ENCODE assay signal across 28 cellular contexts in the genomic region with DNA sequence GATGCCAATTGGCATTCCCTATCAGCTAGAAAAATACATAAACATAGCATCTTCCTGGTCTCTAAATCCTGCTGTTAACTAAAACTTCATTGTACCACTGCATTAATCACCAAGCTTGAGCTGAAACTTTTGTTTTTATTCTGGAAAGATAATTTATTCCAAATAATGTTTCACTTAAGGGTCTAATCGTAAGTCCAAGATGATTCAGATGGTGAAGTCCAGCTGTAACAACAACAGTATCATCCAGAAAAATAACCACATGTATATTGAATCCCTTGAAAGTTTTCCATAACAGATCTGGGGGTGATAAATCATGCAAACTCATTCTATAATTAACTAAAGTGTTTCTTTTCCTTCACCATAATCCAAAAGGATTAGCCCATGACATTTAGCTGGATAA. TPM values are rescaled to one million over a fixed set of nuclear protein-coding genes. Genes with fewer than 3 reads are reported as not detected.
"Had no signal": no experiment of that assay in that cellular context is flagged by ENCODE, and none has a peak within 500 bp of the region (broad histone marks: within the 10 kb centered on the region; RNA-seq: fewer than 3 reads in every experiment).

No MANE protein-coding gene starts in this region.

- H3K36me3 ChIP-seq: adrenal gland, lower lobe of right lung, thoracic aorta, upper lobe of right lung had no signal

- FAIRE-seq: kidney, TTC549 had no signal

- H3K9ac ChIP-seq: parathyroid adenoma had no signal

- DNase-seq: activated CD4-positive, alpha-beta T cell treated with anti-CD3 and anti-CD28 coated beads for 1 hour; activated CD4-positive, alpha-beta T cell treated with anti-CD3 and anti-CD28 coated beads, Interleukin-2, amount 50 U/mL, for 1 hour; activated T-cell treated with anti-CD3 and anti-CD28 coated beads, Interleukin-2, amount 50 U/mL, for 1 hour; adrenal gland; effector CD4-positive, alpha-beta T cell; erythroblast; foreskin keratinocyte; kidney; lower lobe of right lung; mesendoderm; mucosa of descending colon; nephron progenitor cell; nucleus accumbens; right cardiac atrium; stimulated activated CD4-positive, alpha-beta T cell treated with anti-CD3 and anti-CD28 coated beads, Interleukin-2, amount 100 ng/mL, for 24 hours; T-helper 1 cell; upper lobe of right lung had no signal

- H3K4me1 ChIP-seq: adrenal gland, foreskin keratinocyte, lower lobe of right lung, parathyroid adenoma, upper lobe of right lung had no signal

- H3K79me2 ChIP-seq: parathyroid adenoma had no signal

- H3K36me3 Mint-ChIP-seq: activated naive CD4-positive, alpha-beta T cell treated with anti-CD3 and anti-CD28 coated beads, Interleukin-2, amount 50 U/mL, for 72 hours; brain; stimulated activated memory B cell treated with anti-CD40 and anti-IgM and Interleukin-4, amounts not matched to agents 10 μg/mL and 1 μg/mL and 100 μg/mL, for 72 hours had no signal

- H3K4me1 Mint-ChIP-seq: activated T-helper 17 cell treated with anti-CD3 and anti-CD28 coated beads, Interleukin-2, amount 50 U/mL, for 72 hours; nephron progenitor cell; stimulated activated memory B cell treated with anti-CD40 and anti-IgM and Interleukin-4, amounts not matched to agents 10 μg/mL and 1 μg/mL and 100 μg/mL, for 72 hours had no signal

- H3K27ac Mint-ChIP-seq: activated T-helper 17 cell treated with anti-CD3 and anti-CD28 coated beads, Interleukin-2, amount 50 U/mL, for 72 hours; brain; dendritic cell treated with granulocyte-macrophage colony-stimulating factor and Interleukin-4, amounts not matched to agents 40 ng/mL and 50 ng/mL, for 4 days; nephron progenitor cell; stimulated activated memory B cell treated with anti-CD40 and anti-IgM and Interleukin-4, amounts not matched to agents 10 μg/mL and 1 μg/mL and 100 μg/mL, for 72 hours had no signal

- H3K9me3 ChIP-seq: adrenal gland, lower lobe of right lung, mucosa of descending colon, thoracic aorta, upper lobe of right lung had no signal

- H3K27me3 Mint-ChIP-seq: activated T-helper 17 cell treated with anti-CD3 and anti-CD28 coated beads, Interleukin-2, amount 50 U/mL, for 72 hours had no signal

- ATAC-seq: activated naive CD4-positive, alpha-beta T cell treated with anti-CD3 and anti-CD28 coated beads, Interleukin-2, amount 50 U/mL, for 72 hours; activated T-helper 17 cell treated with anti-CD3 and anti-CD28 coated beads, Interleukin-2, amount 50 U/mL, for 72 hours; foreskin keratinocyte; left lobe of liver; lower lobe of right lung; mucosa of descending colon; right cardiac atrium; stimulated activated memory B cell treated with anti-CD40 and anti-IgM and Interleukin-4, amounts not matched to agents 10 μg/mL and 1 μg/mL and 100 μg/mL, for 72 hours; upper lobe of right lung had no signal

- H3K4me3 Mint-ChIP-seq: activated T-helper 17 cell treated with anti-CD3 and anti-CD28 coated beads, Interleukin-2, amount 50 U/mL, for 72 hours; brain; dendritic cell treated with granulocyte-macrophage colony-stimulating factor and Interleukin-4, amounts not matched to agents 40 ng/mL and 50 ng/mL, for 4 days; nephron progenitor cell; stimulated activated memory B cell treated with anti-CD40 and anti-IgM and Interleukin-4, amounts not matched to agents 10 μg/mL and 1 μg/mL and 100 μg/mL, for 72 hours had no signal

- H3K27ac ChIP-seq: adrenal gland, foreskin keratinocyte, lower lobe of right lung, parathyroid adenoma, thoracic aorta, upper lobe of right lung had no signal

- H3K27me3 ChIP-seq: adrenal gland, upper lobe of right lung had no signal

- H3K9me3 Mint-ChIP-seq: activated naive CD4-positive, alpha-beta T cell treated with anti-CD3 and anti-CD28 coated beads, Interleukin-2, amount 50 U/mL, for 72 hours; activated T-helper 17 cell treated with anti-CD3 and anti-CD28 coated beads, Interleukin-2, amount 50 U/mL, for 72 hours; brain; dendritic cell treated with granulocyte-macrophage colony-stimulating factor and Interleukin-4, amounts not matched to agents 40 ng/mL and 50 ng/mL, for 4 days; nephron progenitor cell; stimulated activated memory B cell treated with anti-CD40 and anti-IgM and Interleukin-4, amounts not matched to agents 10 μg/mL and 1 μg/mL and 100 μg/mL, for 72 hours had no signal

- H2AFZ ChIP-seq: parathyroid adenoma had no signal

- H3K4me3 ChIP-seq: adrenal gland, lower lobe of right lung, mucosa of descending colon, thoracic aorta, upper lobe of right lung had no signal

RNA-seq across cellular contexts. Expression of gene RORB, which starts 23.9 kb away (rescaled TPM):
- total RNA-seq: activated naive CD4-positive, alpha-beta T cell treated with anti-CD3 and anti-CD28 coated beads, Interleukin-2, amount 50 U/mL, for 72 hours; activated T-helper 17 cell treated with anti-CD3 and anti-CD28 coated beads, Interleukin-2, amount 50 U/mL, for 72 hours; chondrocyte; foreskin keratinocyte; pulmonary artery endothelial cell had no signal
